15 cellular contexts compared by ENCODE assay signal in the genomic region with DNA sequence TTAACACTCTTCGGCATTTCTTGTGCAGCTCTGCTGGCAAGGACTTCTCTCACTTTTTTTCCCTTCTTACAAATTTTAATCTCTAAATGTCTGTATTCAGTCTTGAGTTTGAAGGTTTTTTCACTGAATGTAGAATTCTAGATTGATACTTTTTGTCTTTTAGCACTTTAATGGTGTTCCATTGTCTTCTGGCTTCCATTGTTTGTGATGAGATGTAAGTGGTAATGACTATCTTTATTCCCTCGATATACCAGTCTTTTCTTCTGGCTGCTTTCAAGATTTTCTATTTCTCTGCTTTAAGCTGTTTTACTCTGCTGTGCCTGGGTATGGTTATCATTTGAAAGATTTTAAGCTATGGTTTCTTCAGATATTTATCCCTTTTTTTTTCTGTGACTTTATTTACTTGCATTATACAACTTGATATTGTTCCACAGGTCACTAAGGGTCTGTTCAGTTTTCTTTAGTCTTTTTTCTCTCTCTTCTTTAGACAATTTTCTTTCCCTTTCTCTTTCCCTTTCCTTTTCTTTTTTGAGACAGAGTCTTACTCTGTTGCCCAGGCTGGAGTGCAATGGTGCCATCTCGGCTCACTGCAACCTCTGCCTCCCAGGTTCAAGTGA.
"Had no signal": no experiment of that assay in that cellular context is flagged by ENCODE, and none has a peak within 500 bp of the region (broad histone marks: within the 10 kb centered on the region; RNA-seq: fewer than 3 reads in every experiment).

No MANE protein-coding gene starts in this region.

- H3K36me3 ChIP-seq: cardiac muscle cell, colonic mucosa, sigmoid colon, transverse colon had no signal

- H3K4me3 Mint-ChIP-seq: nephron progenitor cell; stimulated activated naive B cell treated with anti-CD40 and anti-IgM and Interleukin-4, amounts not matched to agents 10 μg/mL and 1 μg/mL and 100 μg/mL, for 72 hours; T-helper 1 cell treated with Interleukin-12 subunit alpha and Interleukin-12 subunit beta and Interleukin-4 antibody, amounts not matched to agents 30 μg/mL and 1 μg/mL, for 36 hours had no signal

- H3K27me3 Mint-ChIP-seq: stimulated activated naive B cell treated with anti-CD40 and anti-IgM and Interleukin-4, amounts not matched to agents 10 μg/mL and 1 μg/mL and 100 μg/mL, for 72 hours had no signal

- H3K27ac Mint-ChIP-seq: nephron progenitor cell; stimulated activated naive B cell treated with anti-CD40 and anti-IgM and Interleukin-4, amounts not matched to agents 10 μg/mL and 1 μg/mL and 100 μg/mL, for 72 hours; T-helper 1 cell treated with Interleukin-12 subunit alpha and Interleukin-12 subunit beta and Interleukin-4 antibody, amounts not matched to agents 30 μg/mL and 1 μg/mL, for 36 hours had no signal

- H3K4me3 ChIP-seq: cardiac muscle cell, colonic mucosa, mucosa of descending colon, sigmoid colon, transverse colon had no signal

- H3K27ac ChIP-seq: cardiac muscle cell, colonic mucosa, foreskin keratinocyte, sigmoid colon, transverse colon had no signal

- H3K27me3 ChIP-seq: cardiac muscle cell, colonic mucosa, foreskin keratinocyte, sigmoid colon, transverse colon had no signal

- H3K9me3 ChIP-seq: colonic mucosa had no signal

- H3K4me1 ChIP-seq: colonic mucosa, foreskin keratinocyte had no signal

- DNase-seq: activated CD4-positive, CD25-positive, alpha-beta regulatory T cell treated with anti-CD3 and anti-CD28 coated beads, Interleukin-2, amount 50 U/mL, for 72 hours; activated effector memory CD4-positive, alpha-beta T cell treated with Interleukin-2 at 50 U/mL for 16 hours; activated T-cell treated with anti-CD3 and anti-CD28 coated beads for 4 hours; colonic mucosa; foreskin keratinocyte; head of caudate nucleus; mucosa of descending colon; nephron progenitor cell; sigmoid colon; stimulated activated naive B cell treated with anti-CD40 and anti-IgM and Interleukin-4, amounts not matched to agents 10 μg/mL and 1 μg/mL and 100 μg/mL, for 72 hours; transverse colon had no signal

- ATAC-seq: foreskin keratinocyte; left lobe of liver; mucosa of descending colon; SK-N-SH treated with all-trans-retinoic acid at 6 μM for 48 hours; stimulated activated naive B cell treated with anti-CD40 and anti-IgM and Interleukin-4, amounts not matched to agents 10 μg/mL and 1 μg/mL and 100 μg/mL, for 72 hours had no signal
